12 cellular contexts compared by ENCODE assay signal in the genomic region with DNA sequence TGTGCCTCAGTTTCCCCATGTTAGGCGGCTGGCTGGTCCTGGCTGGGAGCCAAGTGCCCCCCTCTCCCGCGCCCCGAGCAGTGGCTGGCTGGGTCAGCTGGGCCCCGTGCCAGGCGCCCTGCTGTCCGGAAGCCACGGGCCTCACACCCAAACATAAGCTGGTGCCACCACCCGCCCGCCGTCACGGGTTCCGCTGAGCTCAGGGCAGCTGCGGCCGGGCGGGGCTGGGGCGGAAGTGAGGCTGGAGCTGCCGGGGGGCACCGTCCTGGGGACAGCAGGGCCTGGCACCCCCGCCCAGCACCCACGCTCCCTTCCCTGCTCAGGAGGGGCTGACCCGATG. TPM values are rescaled to one million over a fixed set of nuclear protein-coding genes. Genes with fewer than 3 reads are reported as not detected.
DNase-seq lines count a peak whose midpoint lies in the region; ATAC-seq, FAIRE-seq and TF ChIP-seq lines count a peak whose summit lies in the region.
"Had no signal": no experiment of that assay in that cellular context is flagged by ENCODE, and none has a peak within 500 bp of the region (broad histone marks: within the 10 kb centered on the region; RNA-seq: fewer than 3 reads in every experiment).

No MANE protein-coding gene starts in this region.

- no peak overlapping the region for H3K27ac ChIP-seq in PC-3 (ENCODE audit: low read length)
- H3K27ac ChIP-seq in naive thymus-derived CD4-positive, alpha-beta T cell (ENCODE audit: low read depth, low read length) = no peak overlapping the region
- H3K27ac ChIP-seq: neutrophil, WERI-Rb-1 had no signal

- H3K9me3 Mint-ChIP-seq in naive thymus-derived CD4-positive, alpha-beta T cell = peaks cover 0 to 4% (median 0%) of the 10 kb centered on the region in 11 donors
- no peaks in the 10 kb centered on the region for H3K9me3 Mint-ChIP-seq in activated naive CD4-positive, alpha-beta T cell treated with anti-CD3 and anti-CD28 coated beads, Interleukin-2, amount 50 U/mL, for 72 hours

- H3K27me3 Mint-ChIP-seq in naive thymus-derived CD4-positive, alpha-beta T cell = no peaks in the 10 kb centered on the region

- H3K4me1 Mint-ChIP-seq in naive thymus-derived CD4-positive, alpha-beta T cell = peaks cover 0 to 18% (median 14%) of the 10 kb centered on the region in 7 donors

- H3K36me3 Mint-ChIP-seq in naive thymus-derived CD4-positive, alpha-beta T cell = peaks cover 0 to 4% (median 0%) of the 10 kb centered on the region in 5 donors
- H3K36me3 Mint-ChIP-seq in activated naive CD4-positive, alpha-beta T cell treated with anti-CD3 and anti-CD28 coated beads, Interleukin-2, amount 50 U/mL, for 72 hours = no peaks in the 10 kb centered on the region

- DNase-seq in C1 segment of cervical spinal cord (lab: John Stamatoyannopoulos, UW) = peak in 12 of 14 donors; percentile 40 to 89 (median 70)
- peak; percentile 8 for DNase-seq in PC-3
- DNase-seq in frontal cortex (ENCODE audit: low spot score in 2 of 2) = peak; percentile 79 to 87
- no peak for DNase-seq in naive thymus-derived CD4-positive, alpha-beta T cell
- no peak for DNase-seq in activated naive CD4-positive, alpha-beta T cell treated with anti-CD3 and anti-CD28 coated beads, Interleukin-2, amount 50 U/mL, for 72 hours (ENCODE audit: low spot score in 2 of 2)
- no peak for DNase-seq in NCI-H1105 treated with DMSO at 0.1 percent for 48 hours (lab: John Stamatoyannopoulos, UW)
- DNase-seq in activated CD8-positive, alpha-beta memory T cell treated with anti-CD3 and anti-CD28 coated beads for 24 hours = no peak
- DNase-seq: activated gamma-delta T cell; NK-92 treated with Interleukin-12 subunit alpha and Interleukin-12 subunit beta, amount 100 ng/mL, for 24 hours had no signal

- no peaks in the 10 kb centered on the region for H3F3A ChIP-seq in PC-3 (ENCODE audit: low read length, unreplicated experiment)

- H3K79me2 ChIP-seq in PC-3 (ENCODE audit: low read length) = no peaks in the 10 kb centered on the region

- no peaks in the 10 kb centered on the region for H3K27me3 ChIP-seq in PC-3 (ENCODE audit: low read length)
- no peaks in the 10 kb centered on the region for H3K27me3 ChIP-seq in naive thymus-derived CD4-positive, alpha-beta T cell (ENCODE audit: control insufficient read depth in 2 of 2, insufficient read depth in 2 of 2, low read length in 2 of 2)

- H3K4me1 ChIP-seq in PC-3 (ENCODE audit: insufficient read depth, low read length) = no peaks in the 10 kb centered on the region
- peaks cover 12% of the 10 kb centered on the region in 2 donors for H3K4me1 ChIP-seq in naive thymus-derived CD4-positive, alpha-beta T cell (ENCODE audit: control insufficient read depth in 2 of 2, insufficient read depth in 2 of 2, low read length in 2 of 2)

- no peak for TF ChIP-seq CTCF in PC-3 (conservative IDR thresholded peaks at IDR 0.05; ENCODE audit: low read depth, low read length)

- BruUV-seq in PC-3 (replicated peaks; lab: Mats Ljungman, UMichigan) = no TSS peak

- no peaks in the 10 kb centered on the region; the same call in 1 of the 2 replicates for H3K36me3 ChIP-seq in PC-3 (ENCODE audit: low read depth, low read length)
- H3K36me3 ChIP-seq in naive thymus-derived CD4-positive, alpha-beta T cell (ENCODE audit: control insufficient read depth in 2 of 3, insufficient read depth in 3 of 3, low read length in 3 of 3) = no peaks in the 10 kb centered on the region
- H3K36me3 ChIP-seq: neutrophil had no signal

- ATAC-seq in PC-3 = peak; percentile 37
- peak; percentile 21 for ATAC-seq in naive thymus-derived CD4-positive, alpha-beta T cell
- no peak for ATAC-seq in activated naive CD4-positive, alpha-beta T cell treated with anti-CD3 and anti-CD28 coated beads, Interleukin-2, amount 50 U/mL, for 72 hours
- no peak for ATAC-seq in HG03520 (IDR thresholded peaks at IDR 0.05; ENCODE audit: unreplicated experiment)

- H3K9me2 ChIP-seq in PC-3 (replicated peaks; ENCODE audit: low read length) = no peaks in the 10 kb centered on the region

- CTCF ChIA-PET in PC-3 (lab: Charles Lee) = no interaction called here
- CTCF ChIA-PET in naive thymus-derived CD4-positive, alpha-beta T cell (lab: Charles Lee) = no interaction called here

- H3K4me2 ChIP-seq in PC-3 (ENCODE audit: low read length) = no peak overlapping the region

- no peaks in the 10 kb centered on the region for H3K9me3 ChIP-seq in PC-3 (ENCODE audit: low read length)
- no peaks in the 10 kb centered on the region for H3K9me3 ChIP-seq in naive thymus-derived CD4-positive, alpha-beta T cell (ENCODE audit: control insufficient read depth in 2 of 3, low read length in 3 of 3)
- H3K9me3 ChIP-seq: neutrophil had no signal

- H3K4me3 Mint-ChIP-seq in naive thymus-derived CD4-positive, alpha-beta T cell = peak overlapping the region in 1 of 10 donors; percentile 95

- no peaks in the 10 kb centered on the region for H4K20me1 ChIP-seq in PC-3 (ENCODE audit: low read length)

- no peak overlapping the region for H2AFZ ChIP-seq in PC-3 (ENCODE audit: low read length)

- H3K4me3 ChIP-seq in PC-3 (ENCODE audit: low read length) = no peak overlapping the region
- H3K4me3 ChIP-seq in naive thymus-derived CD4-positive, alpha-beta T cell (ENCODE audit: low read length) = no peak overlapping the region

- no peak for FAIRE-seq in frontal cortex (lab: Jason Lieb, UNC)

- no peak overlapping the region for H3K9ac ChIP-seq in PC-3 (ENCODE audit: low read length)

- H3K27ac Mint-ChIP-seq in naive thymus-derived CD4-positive, alpha-beta T cell = no peak overlapping the region
- no peak overlapping the region for H3K27ac Mint-ChIP-seq in activated naive CD4-positive, alpha-beta T cell treated with anti-CD3 and anti-CD28 coated beads, Interleukin-2, amount 50 U/mL, for 72 hours

- POLR2A ChIA-PET in PC-3 (lab: Charles Lee; ENCODE audit: unreplicated experiment) = no interaction called here
- POLR2A ChIA-PET in naive thymus-derived CD4-positive, alpha-beta T cell (lab: Charles Lee) = no interaction called here

- intact Hi-C loops in PC-3 (cut with micrococcal nuclease) = no loop called here
- intact Hi-C loops in naive thymus-derived CD4-positive, alpha-beta T cell (cut with micrococcal nuclease) = no loop called here

RNA-seq across cellular contexts. Expression of gene HCN2, which starts 19.3 kb away (rescaled TPM):
- total RNA-seq in PC-3 (2014; rRNA removed) (0.04 and 0.46 TPM in 2 replicates), frontal cortex (6.1 TPM)
- 1 to 10 TPM in 4 of 5 experiments, under 1 TPM in 1; 0.93 to 2.6 (median 2.2) TPM for total RNA-seq in naive thymus-derived CD4-positive, alpha-beta T cell
- not detected for polyA plus RNA-seq in naive thymus-derived CD4-positive, alpha-beta T cell
- total RNA-seq in activated naive CD4-positive, alpha-beta T cell treated with anti-CD3 and anti-CD28 coated beads, Interleukin-2, amount 50 U/mL, for 72 hours = under 1 TPM; 0.41 to 0.58 TPM

RNA-seq across cellular contexts. Expression of gene POLRMT, which starts 24.4 kb away (rescaled TPM):
- total RNA-seq in PC-3 (2014; rRNA removed) = 60.5 and 80.6 TPM in 2 replicates
- 15.9 TPM for total RNA-seq in frontal cortex
- 100 to 1,000 TPM in 1 of 5 experiments, 10 to 100 TPM in 4; 61.2 to 105 (median 71.3) TPM for total RNA-seq in naive thymus-derived CD4-positive, alpha-beta T cell
- 10 to 100 TPM; 37.4 to 51.8 TPM for polyA plus RNA-seq in naive thymus-derived CD4-positive, alpha-beta T cell
- total RNA-seq in activated naive CD4-positive, alpha-beta T cell treated with anti-CD3 and anti-CD28 coated beads, Interleukin-2, amount 50 U/mL, for 72 hours = 10 to 100 TPM; 47.0 to 57.7 TPM

RNA-seq across cellular contexts. Expression of gene FGF22, which starts 30.7 kb away (rescaled TPM):
- total RNA-seq in PC-3 (2014; rRNA removed) = 0.81 and 1.3 TPM in 2 replicates
- total RNA-seq in frontal cortex = under 0.01 TPM
- 1 to 10 TPM in 2 of 5 experiments, under 1 TPM in 2, not detected in 1; 0.17 to 1.8 (median 0.95) TPM for total RNA-seq in naive thymus-derived CD4-positive, alpha-beta T cell
- polyA plus RNA-seq in naive thymus-derived CD4-positive, alpha-beta T cell = not detected
- total RNA-seq in activated naive CD4-positive, alpha-beta T cell treated with anti-CD3 and anti-CD28 coated beads, Interleukin-2, amount 50 U/mL, for 72 hours = not detected

RNA-seq across cellular contexts. Expression of gene BSG, which starts 36.6 kb away (rescaled TPM):
- total RNA-seq in PC-3 (2014; rRNA removed) (458 and 514 TPM in 2 replicates), frontal cortex (114 TPM)
- 100 to 1,000 TPM; 109 to 247 (median 120) TPM for total RNA-seq in naive thymus-derived CD4-positive, alpha-beta T cell
- polyA plus RNA-seq in naive thymus-derived CD4-positive, alpha-beta T cell = 100 to 1,000 TPM; 246 to 349 TPM
- total RNA-seq in activated naive CD4-positive, alpha-beta T cell treated with anti-CD3 and anti-CD28 coated beads, Interleukin-2, amount 50 U/mL, for 72 hours = 100 to 1,000 TPM; 170 to 194 TPM

RNA-seq across cellular contexts. Expression of gene RNF126, which starts 54.0 kb away (rescaled TPM):
- total RNA-seq in PC-3 (2014; rRNA removed) = 86.4 and 89.2 TPM in 2 replicates
- total RNA-seq in frontal cortex = 17.5 TPM
- 100 to 1,000 TPM in 3 of 5 experiments, 10 to 100 TPM in 2; 75.1 to 110 (median 101) TPM for total RNA-seq in naive thymus-derived CD4-positive, alpha-beta T cell
- 10 to 100 TPM; 55.3 to 70.3 TPM for polyA plus RNA-seq in naive thymus-derived CD4-positive, alpha-beta T cell
- 10 to 100 TPM; 69.6 to 98.7 TPM for total RNA-seq in activated naive CD4-positive, alpha-beta T cell treated with anti-CD3 and anti-CD28 coated beads, Interleukin-2, amount 50 U/mL, for 72 hours

Comparison
In these comparisons a context has a peak if more than half of its experiments do, and no peak if none do; other contexts are left out.
1. DNase-seq: peak in C1 segment of cervical spinal cord (12 of 14), PC-3 (single experiment) and frontal cortex (2 of 2); none in naive thymus-derived CD4-positive, alpha-beta T cell (0 of 9), activated naive CD4-positive, alpha-beta T cell treated with anti-CD3 and anti-CD28 coated beads, Interleukin-2, amount 50 U/mL, for 72 hours (0 of 2), NCI-H1105 treated with DMSO at 0.1 percent for 48 hours (single experiment) and activated CD8-positive, alpha-beta memory T cell treated with anti-CD3 and anti-CD28 coated beads for 24 hours (single experiment).
2. ATAC-seq: peak in PC-3 (single experiment) and naive thymus-derived CD4-positive, alpha-beta T cell (single experiment); none in activated naive CD4-positive, alpha-beta T cell treated with anti-CD3 and anti-CD28 coated beads, Interleukin-2, amount 50 U/mL, for 72 hours (0 of 2) and HG03520 (single experiment).